In genomic region chr5:11588803-11589202, GRCh38 we compare ENCODE assay signal across 12 cellular contexts.
DNase-seq lines count a peak whose midpoint lies in the region; ATAC-seq lines count a peak whose summit lies in the region.
"Had no signal": no experiment of that assay in that cellular context is flagged by ENCODE, and none has a peak within 500 bp of the region (broad histone marks: within the 10 kb centered on the region; RNA-seq: fewer than 3 reads in every experiment).

No MANE protein-coding gene starts in this region.

- no peak overlapping the region for H3K4me3 Mint-ChIP-seq in T-cell

- CTCF ChIA-PET in T-cell (lab: Charles Lee), result interaction anchor here in 1 of 2 donors (0.6 kb wide), 1 partner anchor 133 kb away, joined by 3 read pairs; no protein-coding TSS in a partner anchor

- no peak overlapping the region for H3K27ac Mint-ChIP-seq in T-cell

- ATAC-seq in HG02840 (IDR thresholded peaks at IDR 0.05; ENCODE audit: low FRiP score, unreplicated experiment) (no peak), T-cell (replicated peaks in 1 of 4) (no peak), HG03097 (IDR thresholded peaks at IDR 0.05; ENCODE audit: low FRiP score, unreplicated experiment) (no peak)
- ATAC-seq: psoas muscle had no signal

- peaks cover 0 to 3% of the 10 kb centered on the region in 2 donors for H3K27me3 Mint-ChIP-seq in T-cell

- POLR2A ChIA-PET in T-cell (lab: Charles Lee), result no interaction called here

- H3K9me3 Mint-ChIP-seq in T-cell, result peaks cover 0 to 9% (median 5%) of the 10 kb centered on the region in 3 donors

- peaks cover 0 to 3% (median 0%) of the 10 kb centered on the region in 3 donors for H3K4me1 Mint-ChIP-seq in T-cell

- no peaks in the 10 kb centered on the region for H3K36me3 Mint-ChIP-seq in T-cell

- DNase-seq in NCI-H446 treated with DMSO at 0.1 percent for 48 hours (lab: John Stamatoyannopoulos, UW) (peak; percentile 87), cerebellum (ENCODE audit: low spot score) (peak; percentile 31), iPS-NIHi7 (ENCODE audit: extremely low spot score) (peak; percentile 52), retina (peak; percentile 91), T-cell (no peak), mesenteric fat pad (ENCODE audit: low spot score) (no peak)
- DNase-seq: amniotic stem cell, Caco-2, HCEC 1CT, psoas muscle had no signal

Comparison
In these comparisons a context has a peak if more than half of its experiments do, and no peak if none do; other contexts are left out.
1. DNase-seq: peak in NCI-H446 treated with DMSO at 0.1 percent for 48 hours (single experiment), cerebellum (single experiment), iPS-NIHi7 (single experiment) and retina (single experiment); none in T-cell (0 of 34) and mesenteric fat pad (single experiment).